1 cellular context compared by ENCODE assay signal in genomic region chr15:84835661-84836384, GRCh38.
TF ChIP-seq lines count a peak whose summit lies in the region.

No MANE protein-coding gene starts in this region.

TF ChIP-seq in GM23338, 12 proteins besides CTCF, POLR2A, EP300 and RAD21 (continued from another document):
- TF ChIP-seq, protein P1, sequence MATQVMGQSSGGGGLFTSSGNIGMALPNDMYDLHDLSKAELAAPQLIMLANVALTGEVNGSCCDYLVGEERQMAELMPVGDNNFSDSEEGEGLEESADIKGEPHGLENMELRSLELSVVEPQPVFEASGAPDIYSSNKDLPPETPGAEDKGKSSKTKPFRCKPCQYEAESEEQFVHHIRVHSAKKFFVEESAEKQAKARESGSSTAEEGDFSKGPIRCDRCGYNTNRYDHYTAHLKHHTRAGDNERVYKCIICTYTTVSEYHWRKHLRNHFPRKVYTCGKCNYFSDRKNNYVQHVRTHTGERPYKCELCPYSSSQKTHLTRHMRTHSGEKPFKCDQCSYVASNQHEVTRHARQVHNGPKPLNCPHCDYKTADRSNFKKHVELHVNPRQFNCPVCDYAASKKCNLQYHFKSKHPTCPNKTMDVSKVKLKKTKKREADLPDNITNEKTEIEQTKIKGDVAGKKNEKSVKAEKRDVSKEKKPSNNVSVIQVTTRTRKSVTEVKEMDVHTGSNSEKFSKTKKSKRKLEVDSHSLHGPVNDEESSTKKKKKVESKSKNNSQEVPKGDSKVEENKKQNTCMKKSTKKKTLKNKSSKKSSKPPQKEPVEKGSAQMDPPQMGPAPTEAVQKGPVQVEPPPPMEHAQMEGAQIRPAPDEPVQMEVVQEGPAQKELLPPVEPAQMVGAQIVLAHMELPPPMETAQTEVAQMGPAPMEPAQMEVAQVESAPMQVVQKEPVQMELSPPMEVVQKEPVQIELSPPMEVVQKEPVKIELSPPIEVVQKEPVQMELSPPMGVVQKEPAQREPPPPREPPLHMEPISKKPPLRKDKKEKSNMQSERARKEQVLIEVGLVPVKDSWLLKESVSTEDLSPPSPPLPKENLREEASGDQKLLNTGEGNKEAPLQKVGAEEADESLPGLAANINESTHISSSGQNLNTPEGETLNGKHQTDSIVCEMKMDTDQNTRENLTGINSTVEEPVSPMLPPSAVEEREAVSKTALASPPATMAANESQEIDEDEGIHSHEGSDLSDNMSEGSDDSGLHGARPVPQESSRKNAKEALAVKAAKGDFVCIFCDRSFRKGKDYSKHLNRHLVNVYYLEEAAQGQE (IDR thresholded peaks at IDR 0.05; ENCODE audit: unreplicated experiment), result no peak
- TF ChIP-seq JUNB (IDR thresholded peaks at IDR 0.05; ENCODE audit: unreplicated experiment), result no peak
- no peak for TF ChIP-seq POLR2AphosphoS5 (IDR thresholded peaks at IDR 0.05; ENCODE audit: low read depth)
- no peak for TF ChIP-seq CREB1 (CRISPR knock-in tag; IDR thresholded peaks at IDR 0.05; ENCODE audit: low read depth)
- TF ChIP-seq EZH2 (IDR thresholded peaks at IDR 0.05; ENCODE audit: low read depth, unreplicated experiment), result no peak
- no peak for TF ChIP-seq ZNF462 (CRISPR knock-in tag; IDR thresholded peaks at IDR 0.05)
- TF ChIP-seq NANOG (IDR thresholded peaks at IDR 0.05; ENCODE audit: borderline replicate concordance), result no peak
- TF ChIP-seq STAT1 (IDR thresholded peaks at IDR 0.05; ENCODE audit: unreplicated experiment), result no peak
- TF ChIP-seq EZH2phosphoT487 (IDR thresholded peaks at IDR 0.05; ENCODE audit: unreplicated experiment), result no peak
- TF ChIP-seq, protein P2, sequence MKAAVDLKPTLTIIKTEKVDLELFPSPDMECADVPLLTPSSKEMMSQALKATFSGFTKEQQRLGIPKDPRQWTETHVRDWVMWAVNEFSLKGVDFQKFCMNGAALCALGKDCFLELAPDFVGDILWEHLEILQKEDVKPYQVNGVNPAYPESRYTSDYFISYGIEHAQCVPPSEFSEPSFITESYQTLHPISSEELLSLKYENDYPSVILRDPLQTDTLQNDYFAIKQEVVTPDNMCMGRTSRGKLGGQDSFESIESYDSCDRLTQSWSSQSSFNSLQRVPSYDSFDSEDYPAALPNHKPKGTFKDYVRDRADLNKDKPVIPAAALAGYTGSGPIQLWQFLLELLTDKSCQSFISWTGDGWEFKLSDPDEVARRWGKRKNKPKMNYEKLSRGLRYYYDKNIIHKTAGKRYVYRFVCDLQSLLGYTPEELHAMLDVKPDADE (IDR thresholded peaks at IDR 0.05), result no peak
- TF ChIP-seq ZNF114 (CRISPR knock-in tag; IDR thresholded peaks at IDR 0.05), result no peak
